17 cellular contexts compared by ENCODE assay signal in genomic region chr17:10058924-10059683, GRCh38.
A peak's percentile ranks its signal among the peaks of the same experiment; 100 is the strongest.
DNase-seq lines count a peak whose midpoint lies in the region; ATAC-seq, FAIRE-seq and TF ChIP-seq lines count a peak whose summit lies in the region.
"Had no signal": no experiment of that assay in that cellular context is flagged by ENCODE, and none has a peak within 500 bp of the region (broad histone marks: within the 10 kb centered on the region; RNA-seq: fewer than 3 reads in every experiment).

No MANE protein-coding gene starts in this region.

- no peak overlapping the region for H4K8ac ChIP-seq in H1 (ENCODE audit: extremely low read depth, insufficient read depth, low read length)

- TF ChIP-seq POLR2A in GM12892 (IDR thresholded peaks at IDR 0.05; ENCODE audit: low read depth, low read length), result peak; percentile 81
- TF ChIP-seq POLR2A in H1 (IDR thresholded peaks at IDR 0.05; ENCODE audit: control extremely low read depth in 1 of 2, low read depth in 2 of 2, low read length in 2 of 2), result no peak

- H3K36me3 ChIP-seq in H1 (ENCODE audit: control insufficient read depth in 2 of 4, insufficient read depth in 4 of 4, low read length in 3 of 4), result no peaks in the 10 kb centered on the region
- H3K36me3 ChIP-seq: BE2C, vagina had no signal

- no peak for TF ChIP-seq RAD21 in H1 (IDR thresholded peaks at IDR 0.05 in 1 of 2, conservative IDR thresholded peaks at IDR 0.05 in 1 of 2; ENCODE audit: low read depth in 2 of 2, low read length in 2 of 2)

- POLR2A ChIA-PET in H1 (lab: Charles Lee; ENCODE audit: partially characterized antibody), result no interaction called here

- peak; percentile 38 for DNase-seq in GM12892 (ENCODE audit: insufficient read length)
- DNase-seq in H1 (ENCODE audit: low read depth in 1 of 2, low spot score in 2 of 2), result no peak
- no peak for DNase-seq in omental fat pad (ENCODE audit: low spot score)
- DNase-seq in LoVo (ENCODE audit: low spot score), result no peak
- DNase-seq in NAMALWA (ENCODE audit: low spot score), result no peak
- no peak for DNase-seq in activated gamma-delta T cell treated with Interleukin-2 at 50 U/mL for 16 hours
- no peak for DNase-seq in NCI-H146 treated with DMSO at 0.1 percent for 48 hours (lab: John Stamatoyannopoulos, UW; ENCODE audit: unreplicated experiment)
- DNase-seq: activated T-cell treated with anti-CD3 and anti-CD28 coated beads, Interleukin-2, amount 50 U/mL, for 1 hour; BE2C; NCI-H1092; NCI-H510A treated with DMSO at 0.1 percent for 48 hours had no signal

- peaks cover 0 to 10% of the 10 kb centered on the region in 2 experiments; a peak in 1 of 4 replicates for H3K9me3 ChIP-seq in H1 (ENCODE audit: insufficient read depth in 2 of 2, low read depth in 1 of 2, low read length in 1 of 2)
- H3K9me3 ChIP-seq: BE2C, mucosa of descending colon, vagina had no signal

- H3K56ac ChIP-seq in H1 (replicated peaks; ENCODE audit: insufficient read length, low read depth, low read length), result no peak overlapping the region

- H3K14ac ChIP-seq in H1 (ENCODE audit: insufficient read length), result no peak overlapping the region

- no peak for TF ChIP-seq EP300 in H1 (IDR thresholded peaks at IDR 0.05; ENCODE audit: borderline replicate concordance in 1 of 2, low read depth in 2 of 2, low read length in 2 of 2)

- peaks cover 0 to 1% of the 10 kb centered on the region in 2 experiments for H4K20me1 ChIP-seq in H1 (replicated peaks in 1 of 2; ENCODE audit: control insufficient read depth in 1 of 2, insufficient read depth in 2 of 2, low read length in 2 of 2)

- H3K23ac ChIP-seq in H1 (ENCODE audit: insufficient read length), result no peak overlapping the region

- H3K4ac ChIP-seq in H1 (replicated peaks; ENCODE audit: insufficient read length, low read depth, low read length), result no peak overlapping the region

- H2BK20ac ChIP-seq in H1 (ENCODE audit: low read length), result no peak overlapping the region

- no peak overlapping the region for H3K27ac ChIP-seq in H1 (ENCODE audit: low read depth, low read length)
- H3K27ac ChIP-seq: vagina had no signal

- no peak overlapping the region; the same call in 1 of the 2 replicates for H3K18ac ChIP-seq in H1 (ENCODE audit: extremely low read depth, low read length)

- no peak overlapping the region; the same call in 1 of the 2 replicates for H2BK5ac ChIP-seq in H1 (ENCODE audit: low read depth, low read length)

- peak overlapping the region; percentile 31 for H4K91ac ChIP-seq in H1 (replicated peaks; ENCODE audit: insufficient read length, low read length)

- no peaks in the 10 kb centered on the region for H3K27me3 ChIP-seq in H1 (replicated peaks in 1 of 4; ENCODE audit: control insufficient read depth in 3 of 4, extremely low read depth in 1 of 4, insufficient read depth in 3 of 4, low read length in 3 of 4)
- H3K27me3 ChIP-seq: BE2C, vagina had no signal

- no peak overlapping the region for H2BK15ac ChIP-seq in H1 (ENCODE audit: low read length)

- H4K5ac ChIP-seq in H1 (ENCODE audit: insufficient read length, low read depth, low read length), result no peak overlapping the region

- H3K79me2 ChIP-seq in H1 (ENCODE audit: control insufficient read depth in 1 of 2, insufficient read depth in 2 of 2, low read length in 2 of 2), result no peaks in the 10 kb centered on the region

- no peak overlapping the region for H3K9ac ChIP-seq in H1 (replicated peaks in 1 of 4; ENCODE audit: extremely low read depth in 1 of 4, low read depth in 3 of 4, low read length in 3 of 4)

- ATAC-seq in HG02759 (IDR thresholded peaks at IDR 0.05; ENCODE audit: unreplicated experiment) (peak; percentile 6), omental fat pad (ENCODE audit: low FRiP score) (peak; percentile 29)

- WGBS in H1 (ENCODE audit: extremely low coverage in 1 of 2, insufficient coverage in 1 of 2, insufficient read length in 1 of 2, insufficient replicate concordance in 2 of 2, low coverage in 1 of 2, low lambda C conversion rate in 2 of 2, missing lambda C conversion rate in 1 of 2), 2 experiments, result 91% methylated on average over 16 of the region's 16 CpGs; no CpG with 5 or more reads in 1 of the 2 experiments

- no peak overlapping the region for H2BK120ac ChIP-seq in H1 (replicated peaks; ENCODE audit: low read depth, low read length)

- TF ChIP-seq CTCF in H1 (IDR thresholded peaks at IDR 0.05; ENCODE audit: control extremely low read depth in 1 of 3, insufficient read depth in 1 of 3, low read depth in 1 of 3, low read length in 3 of 3) (no peak), omental fat pad (IDR thresholded peaks at IDR 0.05) (no peak)

- no peak overlapping the region for H2BK12ac ChIP-seq in H1 (ENCODE audit: low read depth, low read length)

- no peaks in the 10 kb centered on the region; the same call in 1 of the 2 replicates for H3K23me2 ChIP-seq in H1 (ENCODE audit: low read depth, low read length)

- CTCF ChIA-PET in H1 (lab: Charles Lee; ENCODE audit: partially characterized antibody), result no interaction called here

- no peak overlapping the region for H3K4me3 ChIP-seq in H1 (ENCODE audit: extremely low read depth in 1 of 4, insufficient read depth in 2 of 4, low read depth in 3 of 4, low read length in 4 of 4)
- H3K4me3 ChIP-seq: mucosa of descending colon, skin epidermis, vagina had no signal

- peaks cover 0 to 5% (median 3%) of the 10 kb centered on the region in 4 experiments; a peak in 5 of 7 replicates for H3K4me1 ChIP-seq in H1 (replicated peaks in 1 of 4; ENCODE audit: control insufficient read depth in 3 of 4, insufficient read depth in 4 of 4, low read length in 3 of 4)
- H3K4me1 ChIP-seq: BE2C had no signal

- no peak overlapping the region for H2AK5ac ChIP-seq in H1 (ENCODE audit: low read depth, low read length)

- H3K4me2 ChIP-seq in H1 (ENCODE audit: insufficient read depth in 1 of 2, low read depth in 2 of 2, low read length in 2 of 2), result no peak overlapping the region

- no peaks in the 10 kb centered on the region for H3K79me1 ChIP-seq in H1 (ENCODE audit: low read depth, low read length)

- FAIRE-seq in GM12892 (lab: Jason Lieb, UNC) (peak; percentile 99), H1 (lab: Jason Lieb, UNC) (no peak)
- FAIRE-seq: endometrium, G401.6 had no signal

- H2AFZ ChIP-seq in H1 (ENCODE audit: low read length), result no peak overlapping the region

TF ChIP-seq in H1, 55 proteins besides CTCF, POLR2A, EP300 and RAD21:
- TF ChIP-seq SIX5 (IDR thresholded peaks at IDR 0.05; ENCODE audit: low read depth, low read length), result no peak
- no peak for TF ChIP-seq SP1 (IDR thresholded peaks at IDR 0.05; ENCODE audit: low read depth, low read length)
- TF ChIP-seq EGR1 (IDR thresholded peaks at IDR 0.05; ENCODE audit: borderline replicate concordance, low read depth, low read length), result no peak
- TF ChIP-seq CREB1 (IDR thresholded peaks at IDR 0.05), result no peak
- no peak for TF ChIP-seq SIRT6 (IDR thresholded peaks at IDR 0.05; ENCODE audit: low read length)
- TF ChIP-seq FOSL1 (IDR thresholded peaks at IDR 0.05; ENCODE audit: insufficient read depth, low read depth, low read length), result no peak
- TF ChIP-seq JUND (IDR thresholded peaks at IDR 0.05; ENCODE audit: low read length), result no peak
- no peak for TF ChIP-seq ZNF274 (IDR thresholded peaks at IDR 0.05; ENCODE audit: borderline replicate concordance, extremely low read depth, low read length)
- TF ChIP-seq POLR2AphosphoS5 (IDR thresholded peaks at IDR 0.05; ENCODE audit: low read depth, low read length), result no peak; the same call in 1 of the 2 replicates
- TF ChIP-seq KDM4A (IDR thresholded peaks at IDR 0.05; ENCODE audit: low read depth, low read length, severe bottlenecking), result no peak
- TF ChIP-seq YY1 (IDR thresholded peaks at IDR 0.05; ENCODE audit: low read depth, low read length), result no peak
- TF ChIP-seq SP4 (IDR thresholded peaks at IDR 0.05; ENCODE audit: low read length), result no peak
- TF ChIP-seq HDAC2 (IDR thresholded peaks at IDR 0.05; ENCODE audit: borderline replicate concordance in 1 of 2, low read depth in 2 of 2, low read length in 2 of 2), result no peak
- no peak for TF ChIP-seq SUZ12 (IDR thresholded peaks at IDR 0.05; ENCODE audit: low read length)
- TF ChIP-seq RBBP5 (IDR thresholded peaks at IDR 0.05; ENCODE audit: borderline replicate concordance, low read depth, low read length), result no peak
- TF ChIP-seq ATF3 (IDR thresholded peaks at IDR 0.05; ENCODE audit: insufficient read depth, low read depth, low read length), result no peak
- no peak for TF ChIP-seq EZH2 (IDR thresholded peaks at IDR 0.05; ENCODE audit: low read depth, low read length, severe bottlenecking)
- no peak for TF ChIP-seq CBX8 (IDR thresholded peaks at IDR 0.05; ENCODE audit: borderline replicate concordance, low read depth, low read length)
